9 cellular contexts compared by ENCODE assay signal in genomic region chr20:38242848-38243449, GRCh38. TPM values are rescaled to one million over a fixed set of nuclear protein-coding genes. Genes with fewer than 3 reads are reported as not detected.
A peak's percentile ranks its signal among the peaks of the same experiment; 100 is the strongest.
DNase-seq lines count a peak whose midpoint lies in the region; TF ChIP-seq lines count a peak whose summit lies in the region.
"Had no signal": no experiment of that assay in that cellular context is flagged by ENCODE, and none has a peak within 500 bp of the region (broad histone marks: within the 10 kb centered on the region; RNA-seq: fewer than 3 reads in every experiment).

No MANE protein-coding gene starts in this region.

- H3K27ac ChIP-seq in neutrophil = peak overlapping the region; percentile 81
- H3K27ac ChIP-seq: ovary had no signal

- H3K9ac ChIP-seq in adipocyte (ENCODE audit: low read length) = no peak overlapping the region

- H3K9me3 ChIP-seq in adipocyte (ENCODE audit: control insufficient read depth, low read length) (peaks cover 17% of the 10 kb centered on the region), neutrophil (peaks cover 17% of the 10 kb centered on the region)
- H3K9me3 ChIP-seq: ovary had no signal

- peak; percentile 52 for DNase-seq in activated CD4-positive, alpha-beta T cell treated with anti-CD3 and anti-CD28 coated beads for 48 hours
- DNase-seq in activated CD4-positive, alpha-beta T cell treated with anti-CD3 and anti-CD28 coated beads for 4 hours = no peak
- DNase-seq in Jurkat, Clone E6-1 (ENCODE audit: low read depth, low spot score) = peak; percentile 20
- no peak for DNase-seq in adipocyte (ENCODE audit: low read depth)
- DNase-seq in NCI-H187 treated with DMSO at 0.1 percent for 48 hours (lab: John Stamatoyannopoulos, UW) = no peak
- DNase-seq in effector CD8-positive, alpha-beta T cell (lab: John Stamatoyannopoulos, UW) = no peak
- DNase-seq in cerebellum (ENCODE audit: low spot score) = no peak
- DNase-seq: ovary had no signal

- no peaks in the 10 kb centered on the region for H3K36me3 ChIP-seq in adipocyte (ENCODE audit: control insufficient read depth, insufficient read depth, low read length, severe bottlenecking)
- H3K36me3 ChIP-seq in neutrophil = no peaks in the 10 kb centered on the region
- H3K36me3 ChIP-seq: ovary had no signal

- H3K4me1 ChIP-seq in adipocyte (ENCODE audit: control insufficient read depth, insufficient read depth, low read length) (peaks cover 6% of the 10 kb centered on the region), neutrophil (ENCODE audit: control insufficient read depth in 1 of 2, insufficient read depth in 1 of 2, low read depth in 1 of 2, low read length in 1 of 2) (peaks cover 37 to 45% of the 10 kb centered on the region in 2 experiments)

- no peak overlapping the region for H3K4me3 ChIP-seq in Jurkat, Clone E6-1 (ENCODE audit: low read length)
- H3K4me3 ChIP-seq in adipocyte (ENCODE audit: low read length) (peak overlapping the region; percentile 5), neutrophil (ENCODE audit: low read depth in 1 of 2, low read length in 1 of 2) (no peak overlapping the region)
- H3K4me3 ChIP-seq: ovary had no signal

- TF ChIP-seq CTCF in neutrophil (IDR thresholded peaks at IDR 0.05) = peak; percentile 57

- H3K27me3 ChIP-seq in adipocyte (replicated peaks; ENCODE audit: control insufficient read depth, insufficient read depth, low read length) = no peaks in the 10 kb centered on the region
- no peaks in the 10 kb centered on the region for H3K27me3 ChIP-seq in neutrophil
- H3K27me3 ChIP-seq: ovary had no signal

RNA-seq across cellular contexts. Expression of gene KIAA1755, which starts 17.6 kb away (rescaled TPM):
- not detected for polyA plus RNA-seq in Jurkat, Clone E6-1 (2012; ENCODE audit: insufficient read depth, insufficient read length)
- total RNA-seq in cerebellum = 5.6 TPM

Comparison
In these comparisons a context has a peak if more than half of its experiments do, and no peak if none do; other contexts are left out.
1. DNase-seq: peak in activated CD4-positive, alpha-beta T cell treated with anti-CD3 and anti-CD28 coated beads for 48 hours (single experiment) and Jurkat, Clone E6-1 (single experiment); none in activated CD4-positive, alpha-beta T cell treated with anti-CD3 and anti-CD28 coated beads for 4 hours (0 of 2), adipocyte (single experiment), NCI-H187 treated with DMSO at 0.1 percent for 48 hours (single experiment), effector CD8-positive, alpha-beta T cell (single experiment) and cerebellum (single experiment).